8 cellular contexts compared by ENCODE assay signal in genomic region chr1:229714964-229715603, GRCh38.
DNase-seq lines count a peak whose midpoint lies in the region; ATAC-seq and TF ChIP-seq lines count a peak whose summit lies in the region.

No MANE protein-coding gene starts in this region.

- H3K27me3 ChIP-seq in RWPE2 (ENCODE audit: insufficient read depth, poor library complexity, severe bottlenecking) = no peaks in the 10 kb centered on the region

- TF ChIP-seq CTCF in RWPE2 (IDR thresholded peaks at IDR 0.05; ENCODE audit: poor library complexity, severe bottlenecking) = peak; percentile 30

- peak; percentile 66 for DNase-seq in ELR (ENCODE audit: low read depth)
- DNase-seq in RWPE2 (ENCODE audit: low spot score) = no peak
- peak; percentile 4 for DNase-seq in central memory CD4-positive, alpha-beta T cell
- peak; percentile 52 for DNase-seq in stimulated activated CD4-positive, alpha-beta T cell treated with anti-CD3 and anti-CD28 coated beads, Interleukin-15, amount 100 ng/mL, for 24 hours
- no peak for DNase-seq in DMS153 treated with DMSO at 0.1 percent for 48 hours (lab: John Stamatoyannopoulos, UW; ENCODE audit: unreplicated experiment)

- H3K9me3 ChIP-seq in RWPE2 (ENCODE audit: severe bottlenecking) = no peaks in the 10 kb centered on the region

- no peak overlapping the region for H3K27ac ChIP-seq in RWPE2 (ENCODE audit: poor library complexity, severe bottlenecking)

- H3K36me3 ChIP-seq in RWPE2 (ENCODE audit: low read depth) = no peaks in the 10 kb centered on the region

- H3K4me3 ChIP-seq in RWPE2 (ENCODE audit: severe bottlenecking) = no peak overlapping the region

- H3K4me1 ChIP-seq in RWPE2 (ENCODE audit: insufficient read depth, poor library complexity, severe bottlenecking) = no peaks in the 10 kb centered on the region

- peak; percentile 73 for ATAC-seq in HG02642 (IDR thresholded peaks at IDR 0.05; ENCODE audit: poor library complexity, unreplicated experiment)
- ATAC-seq in RWPE2 (ENCODE audit: low read depth) = 0 out of 3 replicates have a peak, but pooled peaks have one; percentile 33
- no peak for ATAC-seq in GM18861 (IDR thresholded peaks at IDR 0.05; ENCODE audit: unreplicated experiment)
- no peak for ATAC-seq in GM21576 (IDR thresholded peaks at IDR 0.05; ENCODE audit: unreplicated experiment)

Comparison
In these comparisons a context has a peak if more than half of its experiments do, and no peak if none do; other contexts are left out.
1. DNase-seq: peak in ELR (single experiment), central memory CD4-positive, alpha-beta T cell (single experiment) and stimulated activated CD4-positive, alpha-beta T cell treated with anti-CD3 and anti-CD28 coated beads, Interleukin-15, amount 100 ng/mL, for 24 hours (single experiment); none in RWPE2 (single experiment) and DMS153 treated with DMSO at 0.1 percent for 48 hours (single experiment).
2. ATAC-seq: peak in HG02642 (single experiment) and RWPE2 (single experiment); none in GM18861 (single experiment) and GM21576 (single experiment).